19 cellular contexts compared by ENCODE assay signal in the genomic region with DNA sequence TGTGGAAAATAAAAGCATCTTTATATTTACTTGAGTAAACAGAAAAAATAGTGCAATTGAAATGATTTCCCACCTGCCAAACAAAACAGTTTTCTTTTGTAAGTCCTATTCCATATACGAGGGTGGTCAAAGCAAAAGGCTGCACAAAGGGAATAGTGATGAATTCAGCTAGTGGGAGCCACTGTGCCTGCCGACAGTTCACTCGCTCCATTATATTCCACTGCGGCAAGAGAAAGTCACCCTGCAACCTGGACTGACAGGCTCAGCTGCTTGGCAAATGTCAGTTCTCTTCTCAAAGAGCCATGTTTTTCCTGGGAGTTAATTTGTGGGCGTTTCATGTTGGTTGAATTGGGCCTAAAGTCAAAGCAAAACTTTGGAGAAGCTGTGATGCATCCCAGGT.
DNase-seq lines count a peak whose midpoint lies in the region; ATAC-seq, FAIRE-seq and TF ChIP-seq lines count a peak whose summit lies in the region.
"Had no signal": no experiment of that assay in that cellular context is flagged by ENCODE, and none has a peak within 500 bp of the region (broad histone marks: within the 10 kb centered on the region; RNA-seq: fewer than 3 reads in every experiment).

No MANE protein-coding gene starts in this region.

- H3K27ac ChIP-seq in small intestine (ENCODE audit: low read depth in 1 of 2, low read length in 1 of 2), result no peak overlapping the region
- H3K27ac ChIP-seq: 22Rv1 had no signal

- no peaks in the 10 kb centered on the region for H3K9me3 Mint-ChIP-seq in activated CD4-positive, alpha-beta T cell treated with anti-CD3 and anti-CD28 coated beads, Interleukin-2, amount 10 ng/mL, durations not matched to agents 24 days and 14 days
- H3K9me3 Mint-ChIP-seq in type B pancreatic cell, result no peaks in the 10 kb centered on the region
- H3K9me3 Mint-ChIP-seq: CD8-positive, alpha-beta memory T cell; IgD-negative memory B cell had no signal

- H3K27me3 ChIP-seq in small intestine (ENCODE audit: control insufficient read depth in 2 of 2, insufficient read depth in 2 of 2, low read length in 2 of 2), result no peaks in the 10 kb centered on the region

- no peaks in the 10 kb centered on the region for H3K4me1 Mint-ChIP-seq in activated CD4-positive, alpha-beta T cell treated with anti-CD3 and anti-CD28 coated beads, Interleukin-2, amount 10 ng/mL, durations not matched to agents 24 days and 14 days
- no peaks in the 10 kb centered on the region for H3K4me1 Mint-ChIP-seq in type B pancreatic cell (ENCODE audit: unreplicated experiment)
- H3K4me1 Mint-ChIP-seq: CD8-positive, alpha-beta memory T cell; IgD-negative memory B cell had no signal

- no peak for TF ChIP-seq CTCF in epithelial cell of esophagus (IDR thresholded peaks at IDR 0.05; ENCODE audit: insufficient read depth, low read depth, low read length, missing control alignments)
- TF ChIP-seq CTCF in type B pancreatic cell (conservative IDR thresholded peaks at IDR 0.05), result no peak

- DNase-seq in activated CD4-positive, alpha-beta T cell treated with anti-CD3 and anti-CD28 coated beads, Interleukin-2, amount 10 ng/mL, durations not matched to agents 24 days and 14 days, result peak; percentile 31
- DNase-seq in activated CD4-positive, alpha-beta T cell treated with anti-CD3 and anti-CD28 coated beads for 1 hour, result no peak
- peak; percentile 6 for DNase-seq in epithelial cell of esophagus (ENCODE audit: low read depth)
- peak; percentile 3 for DNase-seq in myocyte (ENCODE audit: low read depth)
- DNase-seq in type B pancreatic cell (ENCODE audit: extremely low spot score, unreplicated experiment), result no peak
- DNase-seq in small intestine, result no peak
- DNase-seq in RKO (ENCODE audit: low spot score), result no peak
- DNase-seq: CD8-positive, alpha-beta memory T cell; DMS153; MV-4-11; NCI-H1105 treated with DMSO at 0.1 percent for 48 hours; NCI-H1694; NCI-H2081 treated with DMSO at 0.1 percent for 48 hours; NCI-H446 treated with DMSO at 0.1 percent for 48 hours; NCI-H526 treated with DMSO at 0.1 percent for 48 hours had no signal

- H3K27ac Mint-ChIP-seq in activated CD4-positive, alpha-beta T cell treated with anti-CD3 and anti-CD28 coated beads, Interleukin-2, amount 10 ng/mL, durations not matched to agents 24 days and 14 days, result no peak overlapping the region
- peak overlapping the region; percentile 1 for H3K27ac Mint-ChIP-seq in type B pancreatic cell
- H3K27ac Mint-ChIP-seq: IgD-negative memory B cell had no signal

- H3K27me3 Mint-ChIP-seq in activated CD4-positive, alpha-beta T cell treated with anti-CD3 and anti-CD28 coated beads, Interleukin-2, amount 10 ng/mL, durations not matched to agents 24 days and 14 days, result peaks cover 4% of the 10 kb centered on the region
- no peaks in the 10 kb centered on the region for H3K27me3 Mint-ChIP-seq in type B pancreatic cell
- H3K27me3 Mint-ChIP-seq: IgD-negative memory B cell had no signal

- H3K4me1 ChIP-seq in small intestine (ENCODE audit: control insufficient read depth in 2 of 2, insufficient read depth in 1 of 2, low read depth in 1 of 2, low read length in 1 of 2), result no peaks in the 10 kb centered on the region

- intact Hi-C loops in activated CD4-positive, alpha-beta T cell treated with anti-CD3 and anti-CD28 coated beads, Interleukin-2, amount 10 ng/mL, durations not matched to agents 24 days and 14 days (cut with micrococcal nuclease), result no loop called here

- H3K4me3 Mint-ChIP-seq in activated CD4-positive, alpha-beta T cell treated with anti-CD3 and anti-CD28 coated beads, Interleukin-2, amount 10 ng/mL, durations not matched to agents 24 days and 14 days, result no peak overlapping the region
- H3K4me3 Mint-ChIP-seq in type B pancreatic cell, result no peak overlapping the region
- H3K4me3 Mint-ChIP-seq: CD8-positive, alpha-beta memory T cell; IgD-negative memory B cell had no signal

- H3K9me3 ChIP-seq in small intestine (ENCODE audit: control insufficient read depth, low read depth), result no peaks in the 10 kb centered on the region

- WGBS in small intestine, 3 donors, result 70 to 84% (median 81%) methylated on average over 5 of the region's 5 CpGs

- FAIRE-seq in small intestine (lab: Jason Lieb, UNC), result no peak
- FAIRE-seq: GM12891 had no signal

- H3K36me3 ChIP-seq in small intestine (ENCODE audit: control insufficient read depth in 2 of 2, insufficient read depth in 2 of 2, low read length in 2 of 2), result no peaks in the 10 kb centered on the region

- no peak for ATAC-seq in GM21723 (IDR thresholded peaks at IDR 0.05; ENCODE audit: unreplicated experiment)

- H3K4me3 ChIP-seq in epithelial cell of esophagus (ENCODE audit: low read length), result no peak overlapping the region
- H3K4me3 ChIP-seq in small intestine (ENCODE audit: low read depth in 1 of 2, low read length in 2 of 2), result no peak overlapping the region

- H3K36me3 Mint-ChIP-seq in activated CD4-positive, alpha-beta T cell treated with anti-CD3 and anti-CD28 coated beads, Interleukin-2, amount 10 ng/mL, durations not matched to agents 24 days and 14 days (ENCODE audit: low read depth), result no peaks in the 10 kb centered on the region
- no peaks in the 10 kb centered on the region for H3K36me3 Mint-ChIP-seq in type B pancreatic cell
- H3K36me3 Mint-ChIP-seq: CD8-positive, alpha-beta memory T cell; IgD-negative memory B cell had no signal

Comparison
In these comparisons a context has a peak if more than half of its experiments do, and no peak if none do; other contexts are left out.
1. DNase-seq: peak in activated CD4-positive, alpha-beta T cell treated with anti-CD3 and anti-CD28 coated beads, Interleukin-2, amount 10 ng/mL, durations not matched to agents 24 days and 14 days (single experiment), epithelial cell of esophagus (single experiment) and myocyte (single experiment); none in activated CD4-positive, alpha-beta T cell treated with anti-CD3 and anti-CD28 coated beads for 1 hour (single experiment), type B pancreatic cell (single experiment), small intestine (single experiment) and RKO (single experiment).